Comparison of ENCODE assay signal across 8 cellular contexts in the genomic region with DNA sequence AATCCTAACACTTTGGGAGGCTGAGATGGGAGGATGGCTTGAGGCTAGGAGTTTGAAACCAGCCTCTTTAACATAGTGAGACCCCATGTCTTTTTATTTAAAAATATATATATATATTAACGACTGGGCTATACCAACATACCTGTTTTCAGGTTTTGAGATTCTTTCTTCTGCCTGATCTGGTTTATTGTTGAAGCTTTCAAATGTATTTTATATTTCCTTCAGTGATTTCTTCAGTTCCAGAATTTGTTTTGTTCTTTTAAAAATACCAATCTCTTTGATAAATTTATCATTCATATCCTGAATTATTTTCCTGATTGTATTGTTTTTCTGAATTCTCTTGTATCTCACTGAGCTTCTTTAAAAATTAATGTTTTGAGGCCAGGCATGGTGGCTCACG. TPM values are rescaled to one million over a fixed set of nuclear protein-coding genes. Genes with fewer than 3 reads are reported as not detected.
"Had no signal": no experiment of that assay in that cellular context is flagged by ENCODE, and none has a peak within 500 bp of the region (broad histone marks: within the 10 kb centered on the region; RNA-seq: fewer than 3 reads in every experiment).

No MANE protein-coding gene starts in this region.

- H3K4me2 ChIP-seq: GM23338 had no signal

- FAIRE-seq: H1, HTR-8/SVneo had no signal

- H3K4me3 ChIP-seq: GM23338 had no signal

- DNase-seq: H9, HCEC 1CT, KG1 had no signal

- H2AFZ ChIP-seq: GM23338 had no signal

RNA-seq across cellular contexts. Expression of a gene that starts 31.2 kb away (rescaled TPM):
- total RNA-seq: GM23338, H1, H9, HT-29 had no signal
- polyA plus RNA-seq: H1 had no signal

RNA-seq across cellular contexts. Expression of a gene that starts 51.1 kb away (rescaled TPM):
- total RNA-seq: GM23338, H1, H9, HT-29 had no signal
- polyA plus RNA-seq: H1, IgD-negative memory B cell had no signal
